ENCODE assay signal across 8 cellular contexts in genomic region chr15:48794697-48795134, GRCh38. TPM values are rescaled to one million over a fixed set of nuclear protein-coding genes. Genes with fewer than 3 reads are reported as not detected.
DNase-seq lines count a peak whose midpoint lies in the region; ATAC-seq, FAIRE-seq and TF ChIP-seq lines count a peak whose summit lies in the region.

No MANE protein-coding gene starts in this region.

- DNase-seq in GM12891 (ENCODE audit: insufficient read length, low spot score), result no peak
- peak; percentile 29 for DNase-seq in HT-29 (ENCODE audit: low spot score)
- DNase-seq in chondrocyte (ENCODE audit: low spot score), result no peak
- DNase-seq in osteocyte (ENCODE audit: extremely low spot score, unreplicated experiment), result no peak
- no peak for DNase-seq in superior temporal gyrus (ENCODE audit: extremely low spot score)
- DNase-seq in caudate nucleus (lab: John Stamatoyannopoulos, UW), result no peak
- no peak for DNase-seq in COR-L47 (lab: John Stamatoyannopoulos, UW)

- H3K36me3 Mint-ChIP-seq in chondrocyte (ENCODE audit: low read depth) (peaks cover 2% of the 10 kb centered on the region), osteocyte (ENCODE audit: unreplicated experiment) (peaks cover 11% of the 10 kb centered on the region)

- TF ChIP-seq POLR2A in GM12891 (IDR thresholded peaks at IDR 0.05; ENCODE audit: low read depth, low read length), result no peak

- ATAC-seq in GM21526 (IDR thresholded peaks at IDR 0.05; ENCODE audit: low FRiP score, unreplicated experiment), result peak; percentile 94

- H3K4me1 Mint-ChIP-seq in chondrocyte (ENCODE audit: low read depth) (peaks cover 17% of the 10 kb centered on the region), osteocyte (ENCODE audit: unreplicated experiment) (peaks cover 14% of the 10 kb centered on the region)

- TF ChIP-seq CTCF in chondrocyte (IDR thresholded peaks at IDR 0.05), result no peak
- TF ChIP-seq CTCF in osteocyte (IDR thresholded peaks at IDR 0.05), result no peak

- H3K27me3 Mint-ChIP-seq in chondrocyte (ENCODE audit: low read depth), result no peaks in the 10 kb centered on the region
- no peaks in the 10 kb centered on the region for H3K27me3 Mint-ChIP-seq in osteocyte (ENCODE audit: unreplicated experiment)

- H3K27ac Mint-ChIP-seq in chondrocyte (ENCODE audit: unreplicated experiment) (peak overlapping the region; percentile 57), osteocyte (ENCODE audit: unreplicated experiment) (peak overlapping the region; percentile 94)

- FAIRE-seq in GM12891 (lab: Jason Lieb, UNC), result peak; percentile 89

- no peaks in the 10 kb centered on the region for H3K9me3 Mint-ChIP-seq in chondrocyte (ENCODE audit: low read depth)
- H3K9me3 Mint-ChIP-seq in osteocyte (ENCODE audit: unreplicated experiment), result no peaks in the 10 kb centered on the region

- H3K4me3 Mint-ChIP-seq in chondrocyte (ENCODE audit: unreplicated experiment) (no peak overlapping the region), osteocyte (ENCODE audit: unreplicated experiment) (no peak overlapping the region)

- H3K27ac ChIP-seq in caudate nucleus (ENCODE audit: low read depth, low read length), result no peak overlapping the region

TF ChIP-seq in GM12891, 5 proteins besides CTCF, POLR2A, EP300 and RAD21:
- TF ChIP-seq POU2F2 (IDR thresholded peaks at IDR 0.05; ENCODE audit: low read depth, low read length) (no peak), TAF1 (IDR thresholded peaks at IDR 0.05; ENCODE audit: low read depth, low read length) (no peak), PAX5 (IDR thresholded peaks at IDR 0.05; ENCODE audit: insufficient read depth, low read length, severe bottlenecking) (no peak), POLR2AphosphoS5 (IDR thresholded peaks at IDR 0.05; ENCODE audit: low read depth, low read length) (no peak), SPI1 (IDR thresholded peaks at IDR 0.05; ENCODE audit: low read depth, low read length) (peak; percentile 100)

RNA-seq across cellular contexts. Expression of gene CEP152, which starts 16.2 kb away (rescaled TPM):
- 4.2 TPM for polyA plus RNA-seq in GM12891 (2012; ENCODE audit: low read depth, missing spikeins)
- total RNA-seq in HT-29 (2014; rRNA removed; shearing (Covaris generic)), result 11.1 and 15.2 TPM in 2 replicates
- total RNA-seq in chondrocyte (3.6 to 12.6 TPM (median 4.4 TPM) in 3 replicates), osteocyte (5.6 and 6.8 TPM in 2 replicates)
